ENCODE assay signal across 16 cellular contexts in the genomic region with DNA sequence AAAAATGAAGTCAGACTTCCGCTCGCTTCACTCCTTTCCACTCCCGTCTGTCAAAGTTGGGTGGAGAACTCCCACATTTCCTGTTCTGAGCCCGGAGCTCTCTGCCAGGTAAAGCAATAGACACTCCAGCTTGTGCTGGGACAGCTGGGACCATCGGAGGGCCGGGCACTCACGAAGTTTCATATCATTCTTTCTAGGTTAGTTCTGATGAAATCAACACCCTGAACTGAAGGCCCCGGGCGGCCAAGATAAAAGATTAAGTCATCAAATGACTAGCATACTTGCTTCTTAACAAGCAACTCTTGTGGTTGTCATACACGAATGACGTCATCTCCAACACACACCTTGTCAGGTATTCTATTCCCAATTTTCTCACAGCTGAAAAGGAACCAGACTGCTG. TPM values are rescaled to one million over a fixed set of nuclear protein-coding genes. Genes with fewer than 3 reads are reported as not detected.
DNase-seq lines count a peak whose midpoint lies in the region; ATAC-seq, FAIRE-seq and TF ChIP-seq lines count a peak whose summit lies in the region.
"Had no signal": no experiment of that assay in that cellular context is flagged by ENCODE, and none has a peak within 500 bp of the region (broad histone marks: within the 10 kb centered on the region; RNA-seq: fewer than 3 reads in every experiment).

No MANE protein-coding gene starts in this region.

- TF ChIP-seq POLR2A in prostate gland (IDR thresholded peaks at IDR 0.05), result no peak

- H3K27me3 ChIP-seq in astrocyte (ENCODE audit: insufficient read depth, low read length) (no peaks in the 10 kb centered on the region), left ventricle myocardium inferior (ENCODE audit: low read depth) (no peaks in the 10 kb centered on the region), prostate gland (replicated peaks; ENCODE audit: insufficient read depth) (no peaks in the 10 kb centered on the region)
- H3K27me3 ChIP-seq: gastrocnemius medialis, MG63, ovary had no signal

- POLR2A ChIA-PET in HEK293T (lab: Yijun Ruan, JAX), result no interaction called here
- POLR2A ChIA-PET in activated CD8-positive, alpha-beta T cell treated with anti-CD3 and anti-CD28 coated beads for 36 hours (lab: Charles Lee), result no interaction called here

- H3K9me3 Mint-ChIP-seq in astrocyte (ENCODE audit: unreplicated experiment), result no peaks in the 10 kb centered on the region
- peaks cover 0 to 4% of the 10 kb centered on the region in 2 donors for H3K9me3 Mint-ChIP-seq in stimulated activated naive CD8-positive, alpha-beta T cell treated with anti-CD3 and anti-CD28 coated beads, Interleukin-15, amount 100 ng/mL, for 72 hours
- H3K9me3 Mint-ChIP-seq in activated T-helper 1 cell treated with anti-CD3 and anti-CD28 coated beads, Interleukin-12 subunit alpha, Interleukin-12 subunit beta, Interleukin-2, Interleukin-4 antibody, amounts not matched to agents 30 ng/mL and 10 ng/mL and 1 ng/mL, durations not matched to agents 14 hours and 24 hours and 36 hours, result peaks cover 2% of the 10 kb centered on the region
- no peaks in the 10 kb centered on the region for H3K9me3 Mint-ChIP-seq in activated CD8-positive, alpha-beta T cell treated with anti-CD3 and anti-CD28 coated beads for 36 hours
- H3K9me3 Mint-ChIP-seq: dendritic cell treated with granulocyte-macrophage colony-stimulating factor and Interleukin-4, amounts not matched to agents 40 ng/mL and 50 ng/mL, for 4 days had no signal

- DNase-seq in HT1080 (ENCODE audit: low read depth), result peak; percentile 23
- DNase-seq in astrocyte (ENCODE audit: low read depth), result peak; percentile 59
- DNase-seq in left ventricle myocardium inferior, result peak; percentile 20
- peak; percentile 13 for DNase-seq in prostate gland (ENCODE audit: low spot score)
- no peak for DNase-seq in HEK293T (ENCODE audit: extremely low spot score)
- no peak for DNase-seq in stimulated activated naive CD8-positive, alpha-beta T cell treated with anti-CD3 and anti-CD28 coated beads, Interleukin-15, amount 100 ng/mL, for 72 hours
- DNase-seq in activated T-helper 1 cell treated with anti-CD3 and anti-CD28 coated beads, Interleukin-12 subunit alpha, Interleukin-12 subunit beta, Interleukin-2, Interleukin-4 antibody, amounts not matched to agents 30 ng/mL and 10 ng/mL and 1 ng/mL, durations not matched to agents 14 hours and 24 hours and 36 hours (ENCODE audit: low spot score), result no peak
- DNase-seq in activated CD8-positive, alpha-beta T cell treated with anti-CD3 and anti-CD28 coated beads for 36 hours, result no peak
- DNase-seq: C1 segment of cervical spinal cord; gastrocnemius medialis; MG63; NCI-H2171; stimulated activated naive CD4-positive, alpha-beta T cell had no signal

- CTCF ChIA-PET in HEK293T (lab: Yijun Ruan, JAX), result no interaction called here
- CTCF ChIA-PET in activated CD8-positive, alpha-beta T cell treated with anti-CD3 and anti-CD28 coated beads for 36 hours (lab: Charles Lee), result no interaction called here

- no peak for ATAC-seq in stimulated activated naive CD8-positive, alpha-beta T cell treated with anti-CD3 and anti-CD28 coated beads, Interleukin-15, amount 100 ng/mL, for 72 hours
- no peak for ATAC-seq in activated CD8-positive, alpha-beta T cell treated with anti-CD3 and anti-CD28 coated beads for 36 hours
- ATAC-seq: gastrocnemius medialis had no signal

- no peak overlapping the region for H3K9ac ChIP-seq in astrocyte (ENCODE audit: low read length)

- H4K20me1 ChIP-seq in astrocyte (ENCODE audit: insufficient read depth, low read length), result peaks cover 69% of the 10 kb centered on the region

- peak overlapping the region; percentile 24 for H3K4me3 Mint-ChIP-seq in astrocyte (ENCODE audit: unreplicated experiment)
- H3K4me3 Mint-ChIP-seq in stimulated activated naive CD8-positive, alpha-beta T cell treated with anti-CD3 and anti-CD28 coated beads, Interleukin-15, amount 100 ng/mL, for 72 hours, result no peak overlapping the region
- no peak overlapping the region for H3K4me3 Mint-ChIP-seq in activated T-helper 1 cell treated with anti-CD3 and anti-CD28 coated beads, Interleukin-12 subunit alpha, Interleukin-12 subunit beta, Interleukin-2, Interleukin-4 antibody, amounts not matched to agents 30 ng/mL and 10 ng/mL and 1 ng/mL, durations not matched to agents 14 hours and 24 hours and 36 hours
- H3K4me3 Mint-ChIP-seq in activated CD8-positive, alpha-beta T cell treated with anti-CD3 and anti-CD28 coated beads for 36 hours, result no peak overlapping the region
- H3K4me3 Mint-ChIP-seq: activated naive CD8-positive, alpha-beta T cell; dendritic cell treated with granulocyte-macrophage colony-stimulating factor and Interleukin-4, amounts not matched to agents 40 ng/mL and 50 ng/mL, for 4 days had no signal

- no peak overlapping the region for H2AFZ ChIP-seq in astrocyte (ENCODE audit: low read depth, low read length)

- FAIRE-seq in astrocyte (lab: Jason Lieb, UNC), result no peak

- H3K27ac Mint-ChIP-seq in astrocyte (ENCODE audit: unreplicated experiment), result peak overlapping the region; percentile 92
- no peak overlapping the region for H3K27ac Mint-ChIP-seq in stimulated activated naive CD8-positive, alpha-beta T cell treated with anti-CD3 and anti-CD28 coated beads, Interleukin-15, amount 100 ng/mL, for 72 hours
- no peak overlapping the region for H3K27ac Mint-ChIP-seq in activated T-helper 1 cell treated with anti-CD3 and anti-CD28 coated beads, Interleukin-12 subunit alpha, Interleukin-12 subunit beta, Interleukin-2, Interleukin-4 antibody, amounts not matched to agents 30 ng/mL and 10 ng/mL and 1 ng/mL, durations not matched to agents 14 hours and 24 hours and 36 hours
- H3K27ac Mint-ChIP-seq in activated CD8-positive, alpha-beta T cell treated with anti-CD3 and anti-CD28 coated beads for 36 hours, result no peak overlapping the region
- H3K27ac Mint-ChIP-seq: activated naive CD8-positive, alpha-beta T cell; dendritic cell treated with granulocyte-macrophage colony-stimulating factor and Interleukin-4, amounts not matched to agents 40 ng/mL and 50 ng/mL, for 4 days had no signal

- H3K79me2 ChIP-seq in astrocyte (ENCODE audit: insufficient read depth, low read length), result peaks cover 11% of the 10 kb centered on the region

- TF ChIP-seq CTCF in astrocyte (IDR thresholded peaks at IDR 0.05; ENCODE audit: insufficient read depth, low read depth, low read length), result no peak
- TF ChIP-seq CTCF in left ventricle myocardium inferior (IDR thresholded peaks at IDR 0.05; ENCODE audit: borderline replicate concordance), result no peak
- no peak for TF ChIP-seq CTCF in prostate gland (IDR thresholded peaks at IDR 0.05)
- no peak for TF ChIP-seq CTCF in activated CD8-positive, alpha-beta T cell treated with anti-CD3 and anti-CD28 coated beads for 36 hours (IDR thresholded peaks at IDR 0.05)

- intact Hi-C loops in left ventricle myocardium inferior (cut with micrococcal nuclease), result no loop called here
- intact Hi-C loops in prostate gland (cut with DNase I), result no loop called here
- intact Hi-C loops in activated T-helper 1 cell treated with anti-CD3 and anti-CD28 coated beads, Interleukin-12 subunit alpha, Interleukin-12 subunit beta, Interleukin-2, Interleukin-4 antibody, amounts not matched to agents 30 ng/mL and 10 ng/mL and 1 ng/mL, durations not matched to agents 14 hours and 24 hours and 36 hours (cut with micrococcal nuclease), result no loop called here
- intact Hi-C loops in activated CD8-positive, alpha-beta T cell treated with anti-CD3 and anti-CD28 coated beads for 36 hours (cut with micrococcal nuclease), result no loop called here

- H3K36me3 Mint-ChIP-seq in astrocyte (ENCODE audit: low read depth, unreplicated experiment), result no peaks in the 10 kb centered on the region
- H3K36me3 Mint-ChIP-seq in activated T-helper 1 cell treated with anti-CD3 and anti-CD28 coated beads, Interleukin-12 subunit alpha, Interleukin-12 subunit beta, Interleukin-2, Interleukin-4 antibody, amounts not matched to agents 30 ng/mL and 10 ng/mL and 1 ng/mL, durations not matched to agents 14 hours and 24 hours and 36 hours (ENCODE audit: low read depth), result no peaks in the 10 kb centered on the region
- no peaks in the 10 kb centered on the region for H3K36me3 Mint-ChIP-seq in activated CD8-positive, alpha-beta T cell treated with anti-CD3 and anti-CD28 coated beads for 36 hours (ENCODE audit: low read depth)
- H3K36me3 Mint-ChIP-seq: activated naive CD8-positive, alpha-beta T cell had no signal

- H3K4me1 ChIP-seq in astrocyte (ENCODE audit: insufficient read depth, low read length), result peaks cover 11% of the 10 kb centered on the region
- peaks cover 73% of the 10 kb centered on the region for H3K4me1 ChIP-seq in left ventricle myocardium inferior
- H3K4me1 ChIP-seq in prostate gland (replicated peaks), result peaks cover 4% of the 10 kb centered on the region

- peaks cover 36% of the 10 kb centered on the region for H3K4me1 Mint-ChIP-seq in astrocyte (ENCODE audit: low read depth, unreplicated experiment)
- H3K4me1 Mint-ChIP-seq in stimulated activated naive CD8-positive, alpha-beta T cell treated with anti-CD3 and anti-CD28 coated beads, Interleukin-15, amount 100 ng/mL, for 72 hours, result no peaks in the 10 kb centered on the region
- H3K4me1 Mint-ChIP-seq in activated T-helper 1 cell treated with anti-CD3 and anti-CD28 coated beads, Interleukin-12 subunit alpha, Interleukin-12 subunit beta, Interleukin-2, Interleukin-4 antibody, amounts not matched to agents 30 ng/mL and 10 ng/mL and 1 ng/mL, durations not matched to agents 14 hours and 24 hours and 36 hours (ENCODE audit: low read depth), result no peaks in the 10 kb centered on the region
- no peaks in the 10 kb centered on the region for H3K4me1 Mint-ChIP-seq in activated CD8-positive, alpha-beta T cell treated with anti-CD3 and anti-CD28 coated beads for 36 hours (ENCODE audit: low read depth)

- H3K36me3 ChIP-seq in astrocyte (ENCODE audit: insufficient read depth, low read length) (no peaks in the 10 kb centered on the region), left ventricle myocardium inferior (no peaks in the 10 kb centered on the region), prostate gland (no peaks in the 10 kb centered on the region)
- H3K36me3 ChIP-seq: gastrocnemius medialis, MG63, ovary had no signal

- H3K4me2 ChIP-seq in astrocyte (ENCODE audit: low read length), result no peak overlapping the region

- no peaks in the 10 kb centered on the region for H3K27me3 Mint-ChIP-seq in astrocyte (ENCODE audit: low read depth, unreplicated experiment)
- H3K27me3 Mint-ChIP-seq in stimulated activated naive CD8-positive, alpha-beta T cell treated with anti-CD3 and anti-CD28 coated beads, Interleukin-15, amount 100 ng/mL, for 72 hours, result no peaks in the 10 kb centered on the region
- H3K27me3 Mint-ChIP-seq in activated T-helper 1 cell treated with anti-CD3 and anti-CD28 coated beads, Interleukin-12 subunit alpha, Interleukin-12 subunit beta, Interleukin-2, Interleukin-4 antibody, amounts not matched to agents 30 ng/mL and 10 ng/mL and 1 ng/mL, durations not matched to agents 14 hours and 24 hours and 36 hours (ENCODE audit: insufficient read depth), result peaks cover 2% of the 10 kb centered on the region
- no peaks in the 10 kb centered on the region for H3K27me3 Mint-ChIP-seq in activated CD8-positive, alpha-beta T cell treated with anti-CD3 and anti-CD28 coated beads for 36 hours
- H3K27me3 Mint-ChIP-seq: activated naive CD8-positive, alpha-beta T cell; dendritic cell treated with granulocyte-macrophage colony-stimulating factor and Interleukin-4, amounts not matched to agents 40 ng/mL and 50 ng/mL, for 4 days had no signal

- 40% methylated on average over 11 of the region's 11 CpGs for WGBS in prostate gland

- H3K9me3 ChIP-seq in astrocyte (ENCODE audit: insufficient read depth, low read depth, low read length) (no peaks in the 10 kb centered on the region), left ventricle myocardium inferior (replicated peaks) (no peaks in the 10 kb centered on the region), prostate gland (no peaks in the 10 kb centered on the region)
- H3K9me3 ChIP-seq: gastrocnemius medialis, MG63, ovary had no signal

- H3K4me3 ChIP-seq in astrocyte (ENCODE audit: insufficient read depth, low read depth, low read length) (no peak overlapping the region), left ventricle myocardium inferior (no peak overlapping the region), prostate gland (no peak overlapping the region)
- H3K4me3 ChIP-seq: gastrocnemius medialis, MG63, ovary had no signal

- H3K27ac ChIP-seq in astrocyte (ENCODE audit: low read depth, low read length), result no peak overlapping the region
- H3K27ac ChIP-seq in left ventricle myocardium inferior (replicated peaks), result peak overlapping the region; percentile 11
- no peak overlapping the region for H3K27ac ChIP-seq in prostate gland
- H3K27ac ChIP-seq: gastrocnemius medialis, ovary had no signal

RNA-seq across cellular contexts. Expression of a gene that starts 42.1 kb away (rescaled TPM):
- 12.4 and 15.2 TPM in 2 replicates for total RNA-seq in HT1080 (2014; rRNA removed; shearing (Covaris generic))
- polyA plus RNA-seq in HT1080 (2015; cell fraction: cytosol; rRNA removed), result 6.0 and 8.6 TPM in 2 replicates
- 10.7 and 13.1 TPM in 2 replicates for polyA plus RNA-seq in HT1080 (2015; cell fraction: nucleus; rRNA removed)
- 27.4 and 31.8 TPM in 2 replicates for total RNA-seq in astrocyte
- 36.6 TPM for total RNA-seq in left ventricle myocardium inferior
- 10 to 100 TPM; 37.5 to 51.6 TPM for total RNA-seq in prostate gland
- 0.69 and 0.75 TPM in 2 replicates for total RNA-seq in activated T-helper 1 cell treated with anti-CD3 and anti-CD28 coated beads, Interleukin-12 subunit alpha, Interleukin-12 subunit beta, Interleukin-2, Interleukin-4 antibody, amounts not matched to agents 30 ng/mL and 10 ng/mL and 1 ng/mL, durations not matched to agents 14 hours and 24 hours and 36 hours
- total RNA-seq in activated CD8-positive, alpha-beta T cell treated with anti-CD3 and anti-CD28 coated beads for 36 hours, result under 1 TPM; 0.47 to 0.51 TPM

Comparison
In these comparisons a context has a peak if more than half of its experiments do, and no peak if none do; other contexts are left out.
1. DNase-seq: peak in HT1080 (single experiment), astrocyte (single experiment), left ventricle myocardium inferior (single experiment) and prostate gland (single experiment); none in HEK293T (single experiment), stimulated activated naive CD8-positive, alpha-beta T cell treated with anti-CD3 and anti-CD28 coated beads, Interleukin-15, amount 100 ng/mL, for 72 hours (0 of 2), activated T-helper 1 cell treated with anti-CD3 and anti-CD28 coated beads, Interleukin-12 subunit alpha, Interleukin-12 subunit beta, Interleukin-2, Interleukin-4 antibody, amounts not matched to agents 30 ng/mL and 10 ng/mL and 1 ng/mL, durations not matched to agents 14 hours and 24 hours and 36 hours (single experiment) and activated CD8-positive, alpha-beta T cell treated with anti-CD3 and anti-CD28 coated beads for 36 hours (single experiment).